In genomic region chr5:16504571-16504970, GRCh38 we compare ENCODE assay signal across 27 cellular contexts.
"Had no signal": no experiment of that assay in that cellular context is flagged by ENCODE, and none has a peak within 500 bp of the region (broad histone marks: within the 10 kb centered on the region; RNA-seq: fewer than 3 reads in every experiment).

No MANE protein-coding gene starts in this region.

- H3K4me1 ChIP-seq: lower lobe of right lung, prostate gland had no signal

- H3K27ac Mint-ChIP-seq: activated CD4-positive, alpha-beta memory T cell treated with anti-CD3 and anti-CD28 coated beads, Interleukin-2, amount 10 ng/mL, durations not matched to agents 7 days and 5 days; activated CD4-positive, alpha-beta T cell treated with anti-CD3 and anti-CD28 coated beads, Interleukin-2, amount 10 ng/mL, durations not matched to agents 7 days and 5 days; activated T-cell treated with anti-CD3 and anti-CD28 coated beads, Interleukin-2, amount 50 U/mL, for 24 hours; natural killer cell treated with Interleukin-12 subunit alpha and Interleukin-12 subunit beta and Interleukin-15 and Interleukin-18, amount 100 ng/mL, for 72 hours; WTC11 had no signal

- H3K27me3 ChIP-seq: esophagus squamous epithelium, hepatocyte, vagina had no signal

- H3K4me3 ChIP-seq: esophagus squamous epithelium, hepatocyte, lower lobe of right lung, mucosa of descending colon, prostate gland, vagina had no signal

- H3K4me1 Mint-ChIP-seq: activated CD4-positive, alpha-beta memory T cell treated with anti-CD3 and anti-CD28 coated beads, Interleukin-2, amount 10 ng/mL, durations not matched to agents 7 days and 5 days; activated CD4-positive, alpha-beta T cell treated with anti-CD3 and anti-CD28 coated beads, Interleukin-2, amount 10 ng/mL, durations not matched to agents 7 days and 5 days had no signal

- H3K4me3 Mint-ChIP-seq: activated CD4-positive, alpha-beta memory T cell treated with anti-CD3 and anti-CD28 coated beads, Interleukin-2, amount 10 ng/mL, durations not matched to agents 7 days and 5 days; activated CD4-positive, alpha-beta T cell treated with anti-CD3 and anti-CD28 coated beads, Interleukin-2, amount 10 ng/mL, durations not matched to agents 7 days and 5 days; activated T-cell treated with anti-CD3 and anti-CD28 coated beads, Interleukin-2, amount 50 U/mL, for 24 hours; natural killer cell treated with Interleukin-12 subunit alpha and Interleukin-12 subunit beta and Interleukin-15 and Interleukin-18, amount 100 ng/mL, for 72 hours; type B pancreatic cell; WTC11 had no signal

- H3K9me3 ChIP-seq: esophagus squamous epithelium, lower lobe of right lung, mucosa of descending colon, prostate gland, vagina had no signal

- H3K36me3 ChIP-seq: esophagus squamous epithelium, lower lobe of right lung, prostate gland, vagina had no signal

- DNase-seq: activated CD4-positive, alpha-beta memory T cell treated with anti-CD3 and anti-CD28 coated beads, Interleukin-2, amount 10 ng/mL, durations not matched to agents 7 days and 5 days; activated CD4-positive, alpha-beta T cell treated with anti-CD3 and anti-CD28 coated beads for 1 hour; activated CD4-positive, alpha-beta T cell treated with anti-CD3 and anti-CD28 coated beads, Interleukin-2, amount 10 ng/mL, durations not matched to agents 7 days and 5 days; activated CD8-positive, alpha-beta memory T cell treated with anti-CD3 and anti-CD28 coated beads, Interleukin-2, amount 50 U/mL, for 48 hours; activated gamma-delta T cell; activated naive CD4-positive, alpha-beta T cell treated with anti-CD3 and anti-CD28 coated beads, Interleukin-2, amount 50 U/mL, for 16 hours; activated T-cell treated with anti-CD3 and anti-CD28 coated beads, Interleukin-2, amount 50 U/mL, for 24 hours; dermis blood vessel endothelial cell; effector CD8-positive, alpha-beta T cell; esophagus squamous epithelium; foreskin melanocyte; islet precursor cell; left cardiac atrium; lower lobe of right lung; mesendoderm; mucosa of descending colon; stimulated activated CD4-positive, alpha-beta T cell treated with anti-CD3 and anti-CD28 coated beads, Interleukin-2, amount 100 ng/mL, for 48 hours; stimulated activated naive CD4-positive, alpha-beta T cell treated with Interleukin-2 at 50 U/mL for 16 hours; substantia nigra; T-helper 2 cell had no signal

- H3K27ac ChIP-seq: epithelial cell of prostate, esophagus squamous epithelium, hepatocyte, lower lobe of right lung, prostate gland, vagina had no signal

- ATAC-seq: left cardiac atrium; lower lobe of right lung; mucosa of descending colon; natural killer cell treated with Interleukin-12 subunit alpha and Interleukin-12 subunit beta and Interleukin-15 and Interleukin-18, amount 100 ng/mL, for 72 hours; WTC11 had no signal

- H3K36me3 Mint-ChIP-seq: natural killer cell treated with Interleukin-12 subunit alpha and Interleukin-12 subunit beta and Interleukin-15 and Interleukin-18, amount 100 ng/mL, for 72 hours; type B pancreatic cell; WTC11 had no signal

- H3K9me3 Mint-ChIP-seq: activated CD4-positive, alpha-beta memory T cell treated with anti-CD3 and anti-CD28 coated beads, Interleukin-2, amount 10 ng/mL, durations not matched to agents 7 days and 5 days; activated T-cell treated with anti-CD3 and anti-CD28 coated beads, Interleukin-2, amount 50 U/mL, for 24 hours; type B pancreatic cell; WTC11 had no signal

- H3K27me3 Mint-ChIP-seq: activated CD4-positive, alpha-beta memory T cell treated with anti-CD3 and anti-CD28 coated beads, Interleukin-2, amount 10 ng/mL, durations not matched to agents 7 days and 5 days; activated CD4-positive, alpha-beta T cell treated with anti-CD3 and anti-CD28 coated beads, Interleukin-2, amount 10 ng/mL, durations not matched to agents 7 days and 5 days; activated T-cell treated with anti-CD3 and anti-CD28 coated beads, Interleukin-2, amount 50 U/mL, for 24 hours; type B pancreatic cell had no signal
